In genomic region chr3:77620009-77620408, GRCh38 we compare ENCODE assay signal across 28 cellular contexts.
DNase-seq lines count a peak whose midpoint lies in the region; ATAC-seq and TF ChIP-seq lines count a peak whose summit lies in the region.
"Had no signal": no experiment of that assay in that cellular context is flagged by ENCODE, and none has a peak within 500 bp of the region (broad histone marks: within the 10 kb centered on the region; RNA-seq: fewer than 3 reads in every experiment).

No MANE protein-coding gene starts in this region.

- H3K9me3 ChIP-seq in IMR-90 (ENCODE audit: control insufficient read depth, insufficient read depth, low read length): no peaks in the 10 kb centered on the region
- H3K9me3 ChIP-seq: gastrocnemius medialis, upper lobe of right lung had no signal

- H2AK9ac ChIP-seq in IMR-90 (replicated peaks; ENCODE audit: low read depth, low read length, poor library complexity): no peak overlapping the region

- H4K8ac ChIP-seq in IMR-90 (ENCODE audit: low read depth in 2 of 2, low read length in 2 of 2): no peak overlapping the region

- no peak overlapping the region for H2AK5ac ChIP-seq in IMR-90 (ENCODE audit: low read depth, low read length)

- ATAC-seq in IMR-90 (ENCODE audit: low read depth) (0 out of 2 replicates have a peak, but pooled peaks have one; percentile 40), GM19023 (IDR thresholded peaks at IDR 0.05; ENCODE audit: unreplicated experiment) (no peak), HG03520 (IDR thresholded peaks at IDR 0.05; ENCODE audit: unreplicated experiment) (no peak)
- ATAC-seq in stimulated activated naive CD8-positive, alpha-beta T cell treated with anti-CD3 and anti-CD28 coated beads, Interleukin-15, amount 100 ng/mL, for 72 hours: no peak
- ATAC-seq: gastrocnemius medialis; GM23338; left lobe of liver; stimulated activated memory B cell treated with anti-CD40 and anti-IgM and Interleukin-4, amounts not matched to agents 10 μg/mL and 1 μg/mL and 100 μg/mL, for 72 hours; upper lobe of right lung; WTC11 had no signal

- H3K27me3 ChIP-seq in IMR-90 (ENCODE audit: control insufficient read depth, insufficient read depth, low read length): no peaks in the 10 kb centered on the region
- H3K27me3 ChIP-seq: cardiac muscle cell, gastrocnemius medialis, upper lobe of right lung had no signal

- no peaks in the 10 kb centered on the region for H3K27me3 Mint-ChIP-seq in stimulated activated naive CD8-positive, alpha-beta T cell treated with anti-CD3 and anti-CD28 coated beads, Interleukin-15, amount 100 ng/mL, for 72 hours
- H3K27me3 Mint-ChIP-seq: activated naive CD4-positive, alpha-beta T cell treated with anti-CD3 and anti-CD28 coated beads, Interleukin-2, amount 10 ng/mL, durations not matched to agents 7 days and 5 days; CD4-positive, alpha-beta T cell; stimulated activated memory B cell treated with anti-CD40 and anti-IgM and Interleukin-4, amounts not matched to agents 10 μg/mL and 1 μg/mL and 100 μg/mL, for 72 hours had no signal

- CTCF ChIA-PET in IMR-90 (lab: Yijun Ruan, JAX): no interaction called here

- in situ Hi-C loops in IMR-90 (cut with MboI; ENCODE audit: low sequenced_read_pairs): no loop called here

- H3K14ac ChIP-seq in IMR-90 (replicated peaks; ENCODE audit: low read depth, low read length): no peak overlapping the region

- DNase-seq in AG10803 (ENCODE audit: low read depth): peak; percentile 25
- DNase-seq in IMR-90: peak; percentile 24
- DNase-seq in epithelial cell of esophagus (ENCODE audit: low read depth): peak; percentile 52
- peak; percentile 4 for DNase-seq in glomerular endothelial cell (ENCODE audit: extremely low read depth, low read depth, low spot score)
- no peak for DNase-seq in stimulated activated naive CD8-positive, alpha-beta T cell treated with anti-CD3 and anti-CD28 coated beads, Interleukin-15, amount 100 ng/mL, for 72 hours
- DNase-seq in NCI-H2171 treated with DMSO at 0.1 percent for 48 hours (lab: John Stamatoyannopoulos, UW): no peak
- DNase-seq: activated CD4-positive, alpha-beta T cell treated with anti-CD3 and anti-CD28 coated beads, Interleukin-2, amount 50 U/mL, for 4 hours; activated naive CD4-positive, alpha-beta T cell treated with anti-CD3 and anti-CD28 coated beads, Interleukin-2, amount 10 ng/mL, durations not matched to agents 7 days and 5 days; amniotic stem cell; CD4-positive, alpha-beta T cell; gastrocnemius medialis; hippocampal formation; immature natural killer cell; NCI-H1092; NCI-H1694 treated with DMSO at 0.1 percent for 48 hours; NCI-H524 treated with DMSO at 0.1 percent for 48 hours; SIG-M5; stimulated activated CD4-positive, alpha-beta T cell treated with anti-CD3 and anti-CD28 coated beads, Interleukin-4, amount 100 ng/mL, for 4 hours; SW 1271; upper lobe of right lung had no signal

- POLR2A ChIA-PET in IMR-90 (lab: Charles Lee; ENCODE audit: unreplicated experiment): no interaction called here

- H2BK120ac ChIP-seq in IMR-90 (ENCODE audit: low read depth, low read length): no peak overlapping the region

- TF ChIP-seq CTCF in AG10803 (conservative IDR thresholded peaks at IDR 0.05; ENCODE audit: low read length) (no peak), IMR-90 (conservative IDR thresholded peaks at IDR 0.05; ENCODE audit: low read depth, low read length) (no peak), epithelial cell of esophagus (IDR thresholded peaks at IDR 0.05; ENCODE audit: insufficient read depth, low read depth, low read length, missing control alignments) (no peak)

- no peak overlapping the region for H3K4ac ChIP-seq in IMR-90 (ENCODE audit: low read depth, low read length)

- H3K4me1 ChIP-seq in IMR-90 (ENCODE audit: control insufficient read depth, insufficient read depth, low read length): no peaks in the 10 kb centered on the region
- H3K4me1 ChIP-seq: gastrocnemius medialis, upper lobe of right lung had no signal

- no peaks in the 10 kb centered on the region for H4K20me1 ChIP-seq in IMR-90 (ENCODE audit: insufficient read depth, low read length)

- no peak overlapping the region for H3K4me3 Mint-ChIP-seq in stimulated activated naive CD8-positive, alpha-beta T cell treated with anti-CD3 and anti-CD28 coated beads, Interleukin-15, amount 100 ng/mL, for 72 hours
- H3K4me3 Mint-ChIP-seq: activated naive CD4-positive, alpha-beta T cell treated with anti-CD3 and anti-CD28 coated beads, Interleukin-2, amount 10 ng/mL, durations not matched to agents 7 days and 5 days; activated T-helper 1 cell treated with anti-CD3 and anti-CD28 coated beads, Interleukin-12 subunit alpha, Interleukin-12 subunit beta, Interleukin-2, Interleukin-4 antibody, amounts not matched to agents 30 ng/mL and 10 ng/mL and 1 ng/mL, durations not matched to agents 14 hours and 24 hours and 36 hours; CD4-positive, alpha-beta T cell; GM23338; immature natural killer cell; stimulated activated memory B cell treated with anti-CD40 and anti-IgM and Interleukin-4, amounts not matched to agents 10 μg/mL and 1 μg/mL and 100 μg/mL, for 72 hours; WTC11 had no signal

- BruUV-seq in IMR-90 (replicated peaks; lab: Mats Ljungman, UMichigan): no TSS peak

- no peak overlapping the region for H4K5ac ChIP-seq in IMR-90 (ENCODE audit: low read depth, low read length)

- H3K36me3 ChIP-seq in IMR-90 (ENCODE audit: control insufficient read depth, insufficient read depth, low read length): no peaks in the 10 kb centered on the region
- H3K36me3 ChIP-seq: cardiac muscle cell, gastrocnemius medialis, upper lobe of right lung had no signal

- no peaks in the 10 kb centered on the region for H3K9me1 ChIP-seq in IMR-90 (ENCODE audit: insufficient read depth, low read length)

- H3K79me1 ChIP-seq in IMR-90 (ENCODE audit: low read depth in 1 of 2, low read length in 2 of 2): no peaks in the 10 kb centered on the region

- no CpG with 5 or more reads among the region's 1 CpG for WGBS in IMR-90 (ENCODE audit: extremely low coverage in 2 of 2, insufficient read length in 1 of 2), 2 experiments

- no peak overlapping the region for H3K9ac ChIP-seq in IMR-90 (ENCODE audit: low read depth, low read length)

- H3K27ac ChIP-seq in IMR-90 (ENCODE audit: insufficient read depth, low read length): no peak overlapping the region
- H3K27ac ChIP-seq: cardiac muscle cell, gastrocnemius medialis, upper lobe of right lung had no signal

- TF ChIP-seq RAD21 in IMR-90 (IDR thresholded peaks at IDR 0.05; ENCODE audit: low read length): no peak

- no peak overlapping the region for H3K23ac ChIP-seq in IMR-90 (ENCODE audit: low read depth, low read length)

- H4K91ac ChIP-seq in IMR-90 (ENCODE audit: insufficient read depth, low read depth, low read length): no peak overlapping the region

- H3K56ac ChIP-seq in IMR-90 (ENCODE audit: extremely low read depth, insufficient read depth, low read length): no peak overlapping the region

- dilution Hi-C loops in IMR-90 (cut with HindIII; ENCODE audit: low sequenced_read_pairs, unreplicated experiment): no loop called here

- intact Hi-C loops in IMR-90 (cut with micrococcal nuclease): no loop called here

- no peak overlapping the region for H2BK20ac ChIP-seq in IMR-90 (ENCODE audit: low read depth, low read length)

- H2BK15ac ChIP-seq in IMR-90 (ENCODE audit: low read depth, low read length): no peak overlapping the region

- H3K4me3 ChIP-seq in AG10803 (ENCODE audit: low read length) (no peak overlapping the region), IMR-90 (ENCODE audit: insufficient read depth, low read depth, low read length) (no peak overlapping the region), epithelial cell of esophagus (ENCODE audit: low read length) (no peak overlapping the region)
- H3K4me3 ChIP-seq: cardiac muscle cell, gastrocnemius medialis, GM23338, upper lobe of right lung had no signal

- peaks cover 0 to 9% of the 10 kb centered on the region in 2 donors for H3K9me3 Mint-ChIP-seq in stimulated activated naive CD8-positive, alpha-beta T cell treated with anti-CD3 and anti-CD28 coated beads, Interleukin-15, amount 100 ng/mL, for 72 hours
- H3K9me3 Mint-ChIP-seq: GM23338, WTC11 had no signal

- H3K18ac ChIP-seq in IMR-90 (ENCODE audit: low read depth, low read length): no peak overlapping the region

- no peak overlapping the region for H2BK5ac ChIP-seq in IMR-90 (ENCODE audit: low read depth, low read length, poor library complexity, severe bottlenecking)

- H3K4me1 Mint-ChIP-seq in stimulated activated naive CD8-positive, alpha-beta T cell treated with anti-CD3 and anti-CD28 coated beads, Interleukin-15, amount 100 ng/mL, for 72 hours: no peaks in the 10 kb centered on the region
- H3K4me1 Mint-ChIP-seq: activated naive CD4-positive, alpha-beta T cell treated with anti-CD3 and anti-CD28 coated beads, Interleukin-2, amount 10 ng/mL, durations not matched to agents 7 days and 5 days; GM23338; immature natural killer cell; stimulated activated memory B cell treated with anti-CD40 and anti-IgM and Interleukin-4, amounts not matched to agents 10 μg/mL and 1 μg/mL and 100 μg/mL, for 72 hours; WTC11 had no signal

- H3K4me2 ChIP-seq in IMR-90 (ENCODE audit: low read depth, low read length): no peak overlapping the region
- H3K4me2 ChIP-seq: GM23338 had no signal

- no peak overlapping the region for H2AFZ ChIP-seq in IMR-90 (replicated peaks; ENCODE audit: low read length, poor library complexity)
- H2AFZ ChIP-seq: GM23338 had no signal

- H3K27ac Mint-ChIP-seq in stimulated activated naive CD8-positive, alpha-beta T cell treated with anti-CD3 and anti-CD28 coated beads, Interleukin-15, amount 100 ng/mL, for 72 hours: no peak overlapping the region
- H3K27ac Mint-ChIP-seq: activated naive CD4-positive, alpha-beta T cell treated with anti-CD3 and anti-CD28 coated beads, Interleukin-2, amount 10 ng/mL, durations not matched to agents 7 days and 5 days; activated T-helper 1 cell treated with anti-CD3 and anti-CD28 coated beads, Interleukin-12 subunit alpha, Interleukin-12 subunit beta, Interleukin-2, Interleukin-4 antibody, amounts not matched to agents 30 ng/mL and 10 ng/mL and 1 ng/mL, durations not matched to agents 14 hours and 24 hours and 36 hours; CD4-positive, alpha-beta T cell; GM23338; immature natural killer cell; stimulated activated memory B cell treated with anti-CD40 and anti-IgM and Interleukin-4, amounts not matched to agents 10 μg/mL and 1 μg/mL and 100 μg/mL, for 72 hours; WTC11 had no signal

- no peak for TF ChIP-seq POLR2A in IMR-90 (IDR thresholded peaks at IDR 0.05; ENCODE audit: low read depth, low read length)

TF ChIP-seq in IMR-90, 13 proteins besides CTCF, POLR2A, EP300 and RAD21 (continues in another document):
- TF ChIP-seq MAZ (IDR thresholded peaks at IDR 0.05; ENCODE audit: borderline replicate concordance, low read depth, low read length) (no peak), RCOR1 (IDR thresholded peaks at IDR 0.05; ENCODE audit: insufficient replicate concordance, low read length) (no peak), CEBPB (IDR thresholded peaks at IDR 0.05; ENCODE audit: low read depth, low read length) (no peak), RFX5 (IDR thresholded peaks at IDR 0.05; ENCODE audit: low read depth, low read length) (no peak)

Comparison
In these comparisons a context has a peak if more than half of its experiments do, and no peak if none do; other contexts are left out.
1. DNase-seq: peak in AG10803 (single experiment), IMR-90 (single experiment), epithelial cell of esophagus (single experiment) and glomerular endothelial cell (single experiment); none in stimulated activated naive CD8-positive, alpha-beta T cell treated with anti-CD3 and anti-CD28 coated beads, Interleukin-15, amount 100 ng/mL, for 72 hours (0 of 2) and NCI-H2171 treated with DMSO at 0.1 percent for 48 hours (single experiment).